Comparison of ENCODE assay signal across 1 cellular context in the genomic region with DNA sequence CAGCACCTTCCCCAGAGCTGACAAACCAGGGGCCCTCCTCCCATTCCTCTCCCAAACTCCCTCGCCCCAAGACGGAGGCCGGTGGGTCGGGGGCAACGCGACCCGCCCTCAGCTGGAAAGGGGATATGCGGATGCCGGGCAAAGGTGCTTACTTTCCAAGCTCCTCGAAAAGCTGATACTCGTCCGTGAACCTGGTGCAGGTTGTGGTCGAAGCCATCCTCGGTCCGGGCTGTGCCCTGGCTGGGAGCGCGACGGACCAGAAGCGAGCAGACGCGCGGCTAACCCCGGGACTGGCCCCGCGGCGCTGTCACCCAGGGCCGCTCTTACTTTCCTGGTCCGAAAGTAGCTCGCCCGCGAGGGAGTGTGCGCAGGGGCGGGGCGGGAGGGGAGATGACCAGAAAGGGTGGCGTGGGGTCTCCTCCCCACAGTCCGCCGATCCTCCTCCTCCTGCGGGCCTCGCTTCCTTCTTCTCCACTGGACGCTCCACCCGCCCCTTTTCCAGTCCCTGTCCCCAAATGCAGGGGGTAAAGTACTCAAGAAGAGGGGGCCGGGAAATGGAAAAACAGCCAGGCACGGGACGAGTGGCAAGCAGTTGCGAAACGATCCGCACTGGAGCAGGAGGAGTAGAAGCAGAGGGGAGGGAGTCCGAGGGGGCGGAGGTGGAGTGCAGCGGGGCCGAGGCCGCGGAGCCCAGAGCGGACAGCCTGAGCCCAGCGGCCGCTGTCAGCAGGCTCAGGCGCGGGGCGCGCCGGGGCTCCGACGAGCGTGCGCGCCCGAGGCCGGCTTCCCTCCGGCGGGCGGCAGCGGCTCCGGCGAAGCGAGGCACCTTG.
TF ChIP-seq lines count a peak whose summit lies in the region.

No MANE protein-coding gene starts in this region.

TF ChIP-seq in WTC11, 78 proteins besides CTCF, POLR2A, EP300 and RAD21 (continued from another document):
- TF ChIP-seq ARID4B (CRISPR knock-in tag; IDR thresholded peaks at IDR 0.05; ENCODE audit: borderline replicate concordance) (0 out of 2 replicates have a peak, but pooled peaks have one; percentile 3), ERG (CRISPR knock-in tag; IDR thresholded peaks at IDR 0.05) (no peak), ZNF416 (CRISPR knock-in tag; IDR thresholded peaks at IDR 0.05) (no peak), ZNF121 (CRISPR knock-in tag; IDR thresholded peaks at IDR 0.05) (no peak), USF1 (CRISPR knock-in tag; IDR thresholded peaks at IDR 0.05) (no peak), ZNF671 (CRISPR knock-in tag; IDR thresholded peaks at IDR 0.05) (no peak), NR2C2 (CRISPR knock-in tag; IDR thresholded peaks at IDR 0.05) (no peak)
- TF ChIP-seq, protein P1, sequence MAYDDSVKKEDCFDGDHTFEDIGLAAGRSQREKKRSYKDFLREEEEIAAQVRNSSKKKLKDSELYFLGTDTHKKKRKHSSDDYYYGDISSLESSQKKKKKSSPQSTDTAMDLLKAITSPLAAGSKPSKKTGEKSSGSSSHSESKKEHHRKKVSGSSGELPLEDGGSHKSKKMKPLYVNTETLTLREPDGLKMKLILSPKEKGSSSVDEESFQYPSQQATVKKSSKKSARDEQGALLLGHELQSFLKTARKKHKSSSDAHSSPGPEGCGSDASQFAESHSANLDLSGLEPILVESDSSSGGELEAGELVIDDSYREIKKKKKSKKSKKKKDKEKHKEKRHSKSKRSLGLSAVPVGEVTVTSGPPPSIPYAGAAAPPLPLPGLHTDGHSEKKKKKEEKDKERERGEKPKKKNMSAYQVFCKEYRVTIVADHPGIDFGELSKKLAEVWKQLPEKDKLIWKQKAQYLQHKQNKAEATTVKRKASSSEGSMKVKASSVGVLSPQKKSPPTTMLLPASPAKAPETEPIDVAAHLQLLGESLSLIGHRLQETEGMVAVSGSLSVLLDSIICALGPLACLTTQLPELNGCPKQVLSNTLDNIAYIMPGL (CRISPR knock-in tag; IDR thresholded peaks at IDR 0.05) = 0 out of 2 replicates have a peak, but pooled peaks have one; percentile 27
- TF ChIP-seq, protein P2, sequence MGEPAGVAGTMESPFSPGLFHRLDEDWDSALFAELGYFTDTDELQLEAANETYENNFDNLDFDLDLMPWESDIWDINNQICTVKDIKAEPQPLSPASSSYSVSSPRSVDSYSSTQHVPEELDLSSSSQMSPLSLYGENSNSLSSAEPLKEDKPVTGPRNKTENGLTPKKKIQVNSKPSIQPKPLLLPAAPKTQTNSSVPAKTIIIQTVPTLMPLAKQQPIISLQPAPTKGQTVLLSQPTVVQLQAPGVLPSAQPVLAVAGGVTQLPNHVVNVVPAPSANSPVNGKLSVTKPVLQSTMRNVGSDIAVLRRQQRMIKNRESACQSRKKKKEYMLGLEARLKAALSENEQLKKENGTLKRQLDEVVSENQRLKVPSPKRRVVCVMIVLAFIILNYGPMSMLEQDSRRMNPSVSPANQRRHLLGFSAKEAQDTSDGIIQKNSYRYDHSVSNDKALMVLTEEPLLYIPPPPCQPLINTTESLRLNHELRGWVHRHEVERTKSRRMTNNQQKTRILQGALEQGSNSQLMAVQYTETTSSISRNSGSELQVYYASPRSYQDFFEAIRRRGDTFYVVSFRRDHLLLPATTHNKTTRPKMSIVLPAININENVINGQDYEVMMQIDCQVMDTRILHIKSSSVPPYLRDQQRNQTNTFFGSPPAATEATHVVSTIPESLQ (CRISPR knock-in tag; IDR thresholded peaks at IDR 0.05) = no peak
TF ChIP-seq in WTC11: peak in this region for 2.
